ENCODE assay signal across 13 cellular contexts in genomic region chr10:68364101-68364886, GRCh38.
"Had no signal": no experiment of that assay in that cellular context is flagged by ENCODE, and none has a peak within 500 bp of the region (broad histone marks: within the 10 kb centered on the region; RNA-seq: fewer than 3 reads in every experiment).

No MANE protein-coding gene starts in this region.

- H3K27ac ChIP-seq: breast epithelium, neutrophil, parathyroid adenoma, thyroid gland had no signal

- H3K27me3 ChIP-seq: breast epithelium, neutrophil, thyroid gland had no signal

- H3K36me3 ChIP-seq: breast epithelium had no signal

- ATAC-seq: left colon; mucosa of descending colon; naive thymus-derived CD4-positive, alpha-beta T cell had no signal

- DNase-seq: activated CD4-positive, alpha-beta T cell treated with anti-CD3 and anti-CD28 coated beads, Interleukin-2, amount 50 U/mL, for 4 hours; activated naive CD8-positive, alpha-beta T cell treated with anti-CD3 and anti-CD28 coated beads, Interleukin-2, amount 10 ng/mL, durations not matched to agents 7 days and 5 days; aorta; left colon; mammary epithelial cell; mucosa of descending colon; naive thymus-derived CD4-positive, alpha-beta T cell; stimulated activated CD4-positive, alpha-beta T cell treated with anti-CD3 and anti-CD28 coated beads, Interleukin-2, amount 100 ng/mL, for 24 hours; thyroid gland had no signal

- H3K9me3 Mint-ChIP-seq: activated naive CD8-positive, alpha-beta T cell treated with anti-CD3 and anti-CD28 coated beads, Interleukin-2, amount 10 ng/mL, durations not matched to agents 7 days and 5 days; activated T-helper 1 cell treated with anti-CD3 and anti-CD28 coated beads, Interleukin-12 subunit alpha, Interleukin-12 subunit beta, Interleukin-2, Interleukin-4 antibody, amounts not matched to agents 30 ng/mL and 10 ng/mL and 1 ng/mL, durations not matched to agents 14 hours and 24 hours and 36 hours; naive thymus-derived CD4-positive, alpha-beta T cell had no signal

- H3K27ac Mint-ChIP-seq: activated naive CD8-positive, alpha-beta T cell treated with anti-CD3 and anti-CD28 coated beads, Interleukin-2, amount 10 ng/mL, durations not matched to agents 7 days and 5 days; activated T-helper 1 cell treated with anti-CD3 and anti-CD28 coated beads, Interleukin-12 subunit alpha, Interleukin-12 subunit beta, Interleukin-2, Interleukin-4 antibody, amounts not matched to agents 30 ng/mL and 10 ng/mL and 1 ng/mL, durations not matched to agents 14 hours and 24 hours and 36 hours had no signal

- H3K4me3 Mint-ChIP-seq: activated naive CD8-positive, alpha-beta T cell treated with anti-CD3 and anti-CD28 coated beads, Interleukin-2, amount 10 ng/mL, durations not matched to agents 7 days and 5 days; activated T-helper 1 cell treated with anti-CD3 and anti-CD28 coated beads, Interleukin-12 subunit alpha, Interleukin-12 subunit beta, Interleukin-2, Interleukin-4 antibody, amounts not matched to agents 30 ng/mL and 10 ng/mL and 1 ng/mL, durations not matched to agents 14 hours and 24 hours and 36 hours; naive thymus-derived CD4-positive, alpha-beta T cell had no signal

- H3K9me3 ChIP-seq: breast epithelium, mucosa of descending colon, neutrophil, thyroid gland had no signal

- H3K4me1 ChIP-seq: breast epithelium, parathyroid adenoma, thyroid gland had no signal

- H3K27me3 Mint-ChIP-seq: activated naive CD8-positive, alpha-beta T cell treated with anti-CD3 and anti-CD28 coated beads, Interleukin-2, amount 10 ng/mL, durations not matched to agents 7 days and 5 days; naive thymus-derived CD4-positive, alpha-beta T cell had no signal

- H3K4me3 ChIP-seq: breast epithelium, mucosa of descending colon, thyroid gland had no signal

- H3K9ac ChIP-seq: parathyroid adenoma had no signal
